Comparison of ENCODE assay signal across 8 cellular contexts in the genomic region with DNA sequence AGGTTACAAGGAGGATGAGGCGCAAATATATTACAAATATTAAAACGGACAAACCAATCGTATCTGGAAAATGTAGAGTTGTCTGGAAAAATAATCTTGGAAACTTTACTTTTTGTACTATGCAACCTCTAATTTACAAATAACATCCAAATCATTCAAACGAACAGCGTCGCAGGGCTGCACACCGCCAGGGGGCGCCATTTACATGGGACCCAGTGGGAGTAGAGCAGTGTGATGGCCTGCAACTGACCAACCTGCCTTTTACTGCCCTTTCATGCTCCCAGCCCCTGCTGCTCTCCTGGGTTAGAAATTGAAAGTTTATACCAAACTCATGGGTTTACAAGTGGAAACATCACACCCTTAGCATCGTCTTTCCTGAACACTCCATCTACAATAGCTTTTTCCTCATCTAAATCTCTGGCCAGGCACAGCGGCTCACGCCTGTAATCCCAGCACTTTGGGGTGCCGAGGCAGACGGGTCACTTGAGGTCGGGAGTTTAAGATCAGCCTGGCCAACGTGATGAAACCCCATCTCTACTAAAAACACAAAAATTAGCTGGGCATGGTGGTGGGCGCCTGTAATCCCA. TPM values are rescaled to one million over a fixed set of nuclear protein-coding genes. Genes with fewer than 3 reads are reported as not detected.
DNase-seq lines count a peak whose midpoint lies in the region; ATAC-seq and TF ChIP-seq lines count a peak whose summit lies in the region.

No MANE protein-coding gene starts in this region.

- peaks cover 17% of the 10 kb centered on the region for H3K4me1 Mint-ChIP-seq in GM23338
- H3K4me1 Mint-ChIP-seq in activated T-cell treated with anti-CD3 and anti-CD28 coated beads, Interleukin-2, amount 50 U/mL, for 4 hours (ENCODE audit: low read depth): peaks cover 77% of the 10 kb centered on the region

- no peak overlapping the region for H3K4me2 ChIP-seq in GM23338

- H3K4me1 ChIP-seq in GM23338 (ENCODE audit: insufficient read depth): 0 out of 2 replicates have a peak, but pooled peaks cover 8% of the 10 kb centered on the region
- H3K4me1 ChIP-seq in gastroesophageal sphincter: peaks cover 0 to 20% (median 0%) of the 10 kb centered on the region in 3 donors
- no peaks in the 10 kb centered on the region for H3K4me1 ChIP-seq in sigmoid colon

- H3K79me2 ChIP-seq in GM23338 (replicated peaks; ENCODE audit: insufficient read depth): peaks cover 100% of the 10 kb centered on the region

- TF ChIP-seq EP300 in gastroesophageal sphincter (IDR thresholded peaks at IDR 0.05): no peak
- no peak for TF ChIP-seq EP300 in sigmoid colon (IDR thresholded peaks at IDR 0.05)

- peak overlapping the region; percentile 80 for H3K27ac ChIP-seq in GM23338 (ENCODE audit: low read depth)
- peak overlapping the region in 1 of 4 donors; percentile 15 for H3K27ac ChIP-seq in gastroesophageal sphincter
- H3K27ac ChIP-seq in sigmoid colon: no peak overlapping the region

- TF ChIP-seq POLR2A in gastroesophageal sphincter (IDR thresholded peaks at IDR 0.05) (no peak), sigmoid colon (IDR thresholded peaks at IDR 0.05) (no peak)

- no peaks in the 10 kb centered on the region for H3K9me3 ChIP-seq in gastroesophageal sphincter
- H3K9me3 ChIP-seq in sigmoid colon: no peaks in the 10 kb centered on the region

- no peak overlapping the region for H2AFZ ChIP-seq in GM23338

- no peak overlapping the region; the same call in 2 of the 3 replicates for H3K4me3 Mint-ChIP-seq in GM23338
- H3K4me3 Mint-ChIP-seq in activated T-cell treated with anti-CD3 and anti-CD28 coated beads, Interleukin-2, amount 50 U/mL, for 4 hours: no peak overlapping the region

- H3K9me3 Mint-ChIP-seq in GM23338: no peaks in the 10 kb centered on the region
- no peaks in the 10 kb centered on the region for H3K9me3 Mint-ChIP-seq in activated T-cell treated with anti-CD3 and anti-CD28 coated beads, Interleukin-2, amount 50 U/mL, for 4 hours

- 0 out of 2 replicates have a peak overlapping the region, but pooled peaks have one; percentile 26 for H3K27ac Mint-ChIP-seq in GM23338

- ATAC-seq in GM23338 (peak; percentile 93), gastroesophageal sphincter (no peak), HG02798 (IDR thresholded peaks at IDR 0.05; ENCODE audit: poor library complexity, unreplicated experiment) (no peak), GM18868 (IDR thresholded peaks at IDR 0.05; ENCODE audit: unreplicated experiment) (no peak)
- no peak for ATAC-seq in activated T-cell treated with anti-CD3 and anti-CD28 coated beads, Interleukin-2, amount 50 U/mL, for 4 hours

- peaks cover 20% of the 10 kb centered on the region; the same call in 1 of the 2 replicates for H4K20me1 ChIP-seq in GM23338 (replicated peaks; ENCODE audit: insufficient read depth)

- no peaks in the 10 kb centered on the region for H3K9me2 ChIP-seq in GM23338 (ENCODE audit: insufficient read depth)

- H3K4me3 ChIP-seq in GM23338 (no peak overlapping the region), gastroesophageal sphincter (no peak overlapping the region), sigmoid colon (no peak overlapping the region)

- peaks cover 2% of the 10 kb centered on the region for H3K27me3 Mint-ChIP-seq in GM23338 (ENCODE audit: insufficient read depth, low read depth, poor library complexity)
- H3K27me3 Mint-ChIP-seq in activated T-cell treated with anti-CD3 and anti-CD28 coated beads, Interleukin-2, amount 50 U/mL, for 4 hours (ENCODE audit: low read depth): no peaks in the 10 kb centered on the region

- peak; percentile 63 for DNase-seq in AG20443 (ENCODE audit: low spot score)
- DNase-seq in GM23338 (ENCODE audit: low spot score): peak; percentile 91
- DNase-seq in NOMO-1 treated with dmso at 0.1 percent for 144 hours (lab: John Stamatoyannopoulos, UW; ENCODE audit: unreplicated experiment): peak; percentile 5
- peak; percentile 67 for DNase-seq in activated T-cell treated with anti-CD3 and anti-CD28 coated beads, Interleukin-2, amount 50 U/mL, for 4 hours
- DNase-seq in sigmoid colon: no peak

- TF ChIP-seq CTCF in GM23338 (conservative IDR thresholded peaks at IDR 0.05; ENCODE audit: low read depth in 2 of 2) (peak; percentile 96 to 100), gastroesophageal sphincter (IDR thresholded peaks at IDR 0.05) (peak in 3 of 4 experiments; percentile 41 to 70 (median 52)), sigmoid colon (IDR thresholded peaks at IDR 0.05) (peak in 3 of 4 experiments; percentile 20 to 38 (median 28))

- no peaks in the 10 kb centered on the region for H3K36me3 ChIP-seq in GM23338 (ENCODE audit: insufficient read depth)
- no peaks in the 10 kb centered on the region for H3K36me3 ChIP-seq in gastroesophageal sphincter
- no peaks in the 10 kb centered on the region for H3K36me3 ChIP-seq in sigmoid colon

- no peaks in the 10 kb centered on the region for H3K27me3 ChIP-seq in GM23338 (ENCODE audit: insufficient read depth)
- H3K27me3 ChIP-seq in gastroesophageal sphincter: no peaks in the 10 kb centered on the region
- H3K27me3 ChIP-seq in sigmoid colon: no peaks in the 10 kb centered on the region

- H3F3A ChIP-seq in GM23338 (replicated peaks; ENCODE audit: low read depth): 0 out of 2 replicates have a peak, but pooled peaks cover 5% of the 10 kb centered on the region

- H3K36me3 Mint-ChIP-seq in GM23338 (ENCODE audit: low read depth): peaks cover 28% of the 10 kb centered on the region
- H3K36me3 Mint-ChIP-seq in activated T-cell treated with anti-CD3 and anti-CD28 coated beads, Interleukin-2, amount 50 U/mL, for 4 hours (ENCODE audit: insufficient read depth): peaks cover 5% of the 10 kb centered on the region

- WGBS in gastroesophageal sphincter (ENCODE audit: low coverage in 1 of 2), 2 donors: 48 to 65% methylated on average over 10 to 14 of the region's 16 CpGs
- WGBS in sigmoid colon, 2 donors: 66% methylated on average over 16 of the region's 16 CpGs

- intact Hi-C loops in sigmoid colon (cut with DNase I): no loop called here

TF ChIP-seq in GM23338, 12 proteins besides CTCF, POLR2A, EP300 and RAD21 (continues in another document):
- no peak for TF ChIP-seq EZH2 (IDR thresholded peaks at IDR 0.05; ENCODE audit: low read depth, unreplicated experiment)
- TF ChIP-seq, protein P1, sequence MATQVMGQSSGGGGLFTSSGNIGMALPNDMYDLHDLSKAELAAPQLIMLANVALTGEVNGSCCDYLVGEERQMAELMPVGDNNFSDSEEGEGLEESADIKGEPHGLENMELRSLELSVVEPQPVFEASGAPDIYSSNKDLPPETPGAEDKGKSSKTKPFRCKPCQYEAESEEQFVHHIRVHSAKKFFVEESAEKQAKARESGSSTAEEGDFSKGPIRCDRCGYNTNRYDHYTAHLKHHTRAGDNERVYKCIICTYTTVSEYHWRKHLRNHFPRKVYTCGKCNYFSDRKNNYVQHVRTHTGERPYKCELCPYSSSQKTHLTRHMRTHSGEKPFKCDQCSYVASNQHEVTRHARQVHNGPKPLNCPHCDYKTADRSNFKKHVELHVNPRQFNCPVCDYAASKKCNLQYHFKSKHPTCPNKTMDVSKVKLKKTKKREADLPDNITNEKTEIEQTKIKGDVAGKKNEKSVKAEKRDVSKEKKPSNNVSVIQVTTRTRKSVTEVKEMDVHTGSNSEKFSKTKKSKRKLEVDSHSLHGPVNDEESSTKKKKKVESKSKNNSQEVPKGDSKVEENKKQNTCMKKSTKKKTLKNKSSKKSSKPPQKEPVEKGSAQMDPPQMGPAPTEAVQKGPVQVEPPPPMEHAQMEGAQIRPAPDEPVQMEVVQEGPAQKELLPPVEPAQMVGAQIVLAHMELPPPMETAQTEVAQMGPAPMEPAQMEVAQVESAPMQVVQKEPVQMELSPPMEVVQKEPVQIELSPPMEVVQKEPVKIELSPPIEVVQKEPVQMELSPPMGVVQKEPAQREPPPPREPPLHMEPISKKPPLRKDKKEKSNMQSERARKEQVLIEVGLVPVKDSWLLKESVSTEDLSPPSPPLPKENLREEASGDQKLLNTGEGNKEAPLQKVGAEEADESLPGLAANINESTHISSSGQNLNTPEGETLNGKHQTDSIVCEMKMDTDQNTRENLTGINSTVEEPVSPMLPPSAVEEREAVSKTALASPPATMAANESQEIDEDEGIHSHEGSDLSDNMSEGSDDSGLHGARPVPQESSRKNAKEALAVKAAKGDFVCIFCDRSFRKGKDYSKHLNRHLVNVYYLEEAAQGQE (IDR thresholded peaks at IDR 0.05; ENCODE audit: unreplicated experiment): no peak
- TF ChIP-seq ETS1 (IDR thresholded peaks at IDR 0.05): no peak
- TF ChIP-seq POLR2AphosphoS5 (IDR thresholded peaks at IDR 0.05; ENCODE audit: low read depth): no peak
- no peak for TF ChIP-seq EZH2phosphoT487 (IDR thresholded peaks at IDR 0.05; ENCODE audit: unreplicated experiment)
- TF ChIP-seq STAT1 (IDR thresholded peaks at IDR 0.05; ENCODE audit: unreplicated experiment): no peak
- TF ChIP-seq JUNB (IDR thresholded peaks at IDR 0.05; ENCODE audit: unreplicated experiment): no peak

RNA-seq across cellular contexts. Expression of gene PITPNC1, which starts 10.0 kb away (rescaled TPM):
- 22.8 and 32.6 TPM in 2 replicates for total RNA-seq in GM23338 (2014; rRNA removed; shearing (Covaris generic))
- 21.6 and 23.0 TPM in 2 replicates for polyA plus RNA-seq in GM23338 (2016; fragmentation: Nextera tagmentation; extraction: Ambion mirVana)
- 10 to 100 TPM; 14.3 to 28.0 (median 19.7) TPM for total RNA-seq in activated T-cell treated with anti-CD3 and anti-CD28 coated beads, Interleukin-2, amount 50 U/mL, for 4 hours
- total RNA-seq in gastroesophageal sphincter: 10 to 100 TPM in 3 of 4 donors, 1 to 10 TPM in 1; 7.6 to 30.1 (median 15.1) TPM
- total RNA-seq in sigmoid colon: 10 to 100 TPM in 1 of 4 donors, 1 to 10 TPM in 3; 3.6 to 14.7 (median 7.8) TPM
- 10 to 100 TPM in 1 of 3 donors, 1 to 10 TPM in 2; 3.0 to 15.7 (median 5.3) TPM for polyA plus RNA-seq in sigmoid colon

RNA-seq across cellular contexts. Expression of gene PSMD12, which starts 20.7 kb away (rescaled TPM):
- 67.1 and 73.7 TPM in 2 replicates for total RNA-seq in GM23338 (2014; rRNA removed; shearing (Covaris generic))
- polyA plus RNA-seq in GM23338 (2016; fragmentation: Nextera tagmentation; extraction: Ambion mirVana) (130 and 146 TPM in 2 replicates), sigmoid colon (10 to 100 TPM; 11.4 to 21.1 (median 15.7) TPM)
- total RNA-seq in activated T-cell treated with anti-CD3 and anti-CD28 coated beads, Interleukin-2, amount 50 U/mL, for 4 hours: 100 to 1,000 TPM; 127 to 142 (median 139) TPM
- total RNA-seq in gastroesophageal sphincter (10 to 100 TPM; 28.3 to 47.3 (median 37.3) TPM), sigmoid colon (10 to 100 TPM; 30.0 to 38.9 (median 33.0) TPM)

Comparison
In these comparisons a context has a peak if more than half of its experiments do, and no peak if none do; other contexts are left out.
1. CTCF ChIP-seq: peak in every context shown above with its lines; median percentile 98 in GM23338; 52 in gastroesophageal sphincter; 28 in sigmoid colon.